ENCODE assay signal across 8 cellular contexts in genomic region chr3:196867155-196867506, GRCh38. TPM values are rescaled to one million over a fixed set of nuclear protein-coding genes. Genes with fewer than 3 reads are reported as not detected.
A peak's percentile ranks its signal among the peaks of the same experiment; 100 is the strongest.
DNase-seq lines count a peak whose midpoint lies in the region; ATAC-seq, FAIRE-seq and TF ChIP-seq lines count a peak whose summit lies in the region.

No MANE protein-coding gene starts in this region.

- H3K4me2 ChIP-seq in OCI-LY7 (ENCODE audit: low read length) = peak overlapping the region; percentile 91
- peak overlapping the region; percentile 71 for H3K4me2 ChIP-seq in endothelial cell of umbilical vein (ENCODE audit: insufficient read depth, low read length)

- H3K4me1 Mint-ChIP-seq in progenitor cell of endocrine pancreas (ENCODE audit: low read depth) = peaks cover 13% of the 10 kb centered on the region

- DNase-seq in OCI-LY7 (ENCODE audit: low spot score) (no peak), endothelial cell of umbilical vein (ENCODE audit: low read depth, low spot score) (no peak), progenitor cell of endocrine pancreas (ENCODE audit: low spot score, unreplicated experiment) (no peak), iPS-NIHi11 (ENCODE audit: low spot score) (no peak), putamen (ENCODE audit: low spot score) (no peak), OCI-M1 (lab: John Stamatoyannopoulos, UW) (no peak)

- H3K36me3 ChIP-seq in OCI-LY7 (ENCODE audit: insufficient read depth, low read length) = peaks cover 23% of the 10 kb centered on the region
- no peaks in the 10 kb centered on the region for H3K36me3 ChIP-seq in endothelial cell of umbilical vein (ENCODE audit: control insufficient read depth in 2 of 2, extremely low read depth in 1 of 2, insufficient read depth in 2 of 2, low read length in 2 of 2)

- no peak for ATAC-seq in HG03571 (IDR thresholded peaks at IDR 0.05; ENCODE audit: unreplicated experiment)

- H3K27ac ChIP-seq in OCI-LY7 (ENCODE audit: low read depth, low read length, poor library complexity, severe bottlenecking) (peak overlapping the region; percentile 18), endothelial cell of umbilical vein (ENCODE audit: insufficient read depth, low read depth, low read length) (peak overlapping the region; percentile 61)

- H3K9me2 ChIP-seq in OCI-LY7 (ENCODE audit: insufficient read depth, low read length) = no peaks in the 10 kb centered on the region

- peaks cover 41% of the 10 kb centered on the region for H3K79me2 ChIP-seq in OCI-LY7 (ENCODE audit: insufficient read depth, low read depth, low read length)
- peaks cover 41% of the 10 kb centered on the region for H3K79me2 ChIP-seq in endothelial cell of umbilical vein (ENCODE audit: control insufficient read depth, insufficient read depth, low read length)

- peaks cover 6% of the 10 kb centered on the region for H3K9me3 Mint-ChIP-seq in progenitor cell of endocrine pancreas (ENCODE audit: low read depth)

- POLR2A ChIA-PET in OCI-LY7 (lab: Charles Lee) (interaction anchor here (0.5 to 2.6 kb wide), 7 partner anchors 14 to 746 kb away, joined by 3 to 13 read pairs (median 3); partner anchors contain the start of gene NCBP2), endothelial cell of umbilical vein (lab: Charles Lee) (interaction anchor here (0.6 kb wide), 3 partner anchors 75 to 546 kb away, joined by 3 to 5 read pairs (median 3); partner anchors contain the start of gene NCBP2)

- H3K9me3 ChIP-seq in OCI-LY7 (ENCODE audit: low read length) (peaks cover 12% of the 10 kb centered on the region; the same call in 1 of the 2 replicates), endothelial cell of umbilical vein (replicated peaks; ENCODE audit: control insufficient read depth, insufficient read depth, low read length) (no peaks in the 10 kb centered on the region)

- peak overlapping the region; percentile 89 for H3K4me3 Mint-ChIP-seq in progenitor cell of endocrine pancreas (ENCODE audit: low read depth)

- no peaks in the 10 kb centered on the region for H3K27me3 ChIP-seq in endothelial cell of umbilical vein (ENCODE audit: control insufficient read depth in 2 of 2, insufficient read depth in 2 of 2, low read length in 2 of 2)

- H3K9me1 ChIP-seq in endothelial cell of umbilical vein (replicated peaks; ENCODE audit: control insufficient read depth, extremely low read depth, insufficient read depth, low read length) = no peaks in the 10 kb centered on the region

- BruUV-seq in OCI-LY7 (replicated peaks; lab: Mats Ljungman, UMichigan) = TSS peak; percentile 95
- TSS peak; percentile 82 for BruUV-seq in endothelial cell of umbilical vein (replicated peaks; lab: Mats Ljungman, UMichigan)

- H3K36me3 Mint-ChIP-seq in progenitor cell of endocrine pancreas (ENCODE audit: insufficient read depth) = no peaks in the 10 kb centered on the region

- dilution Hi-C loops in endothelial cell of umbilical vein (cut with MboI; ENCODE audit: extremely low pct_ligation_motif_present, low sequenced_read_pairs) = no loop called here

- H3K4me3 ChIP-seq in GM12875 (ENCODE audit: low read depth, low read length) = peak overlapping the region; percentile 57
- peak overlapping the region; percentile 77 for H3K4me3 ChIP-seq in OCI-LY7 (ENCODE audit: low read depth, low read length, poor library complexity, severe bottlenecking)
- peak overlapping the region; percentile 17 to 91 (median 44) for H3K4me3 ChIP-seq in endothelial cell of umbilical vein (replicated peaks in 1 of 3; ENCODE audit: insufficient read depth in 1 of 3, low read depth in 1 of 3, low read length in 3 of 3)

- H2AFZ ChIP-seq in OCI-LY7 (ENCODE audit: low read length) (peak overlapping the region; percentile 99), endothelial cell of umbilical vein (ENCODE audit: low read depth, low read length) (peak overlapping the region; percentile 79)

- peak overlapping the region; percentile 94 for H3K27ac Mint-ChIP-seq in progenitor cell of endocrine pancreas

- H3K4me1 ChIP-seq in OCI-LY7 (ENCODE audit: insufficient read depth, low read length, poor library complexity, severe bottlenecking) (peaks cover 17% of the 10 kb centered on the region), endothelial cell of umbilical vein (ENCODE audit: control insufficient read depth, extremely low read depth, insufficient read depth, low read length) (peaks cover 10% of the 10 kb centered on the region)

- CTCF ChIA-PET in OCI-LY7 (lab: Charles Lee; ENCODE audit: unreplicated experiment) = interaction anchor here (0.6 kb wide), 1 partner anchor 19 kb away, joined by 5 read pairs; no protein-coding TSS in a partner anchor
- CTCF ChIA-PET in endothelial cell of umbilical vein (lab: Charles Lee) = interaction anchor here (0.6 to 1.6 kb wide), 5 partner anchors 14 to 338 kb away, joined by 3 to 12 read pairs (median 5); partner anchors contain the start of gene NCBP2

- H3K9ac ChIP-seq in endothelial cell of umbilical vein (replicated peaks; ENCODE audit: extremely low read depth, insufficient read depth, low read length) = peak overlapping the region; percentile 85

- peaks cover 14% of the 10 kb centered on the region for H4K20me1 ChIP-seq in OCI-LY7 (ENCODE audit: insufficient read depth, low read length)
- no peaks in the 10 kb centered on the region for H4K20me1 ChIP-seq in endothelial cell of umbilical vein (replicated peaks; ENCODE audit: control insufficient read depth, extremely low read depth, insufficient read depth, low read length)

- FAIRE-seq in endothelial cell of umbilical vein (lab: Jason Lieb, UNC) = no peak

- TF ChIP-seq POLR2A in endothelial cell of umbilical vein (IDR thresholded peaks at IDR 0.05; ENCODE audit: low read depth, low read length) = no peak

- TF ChIP-seq CTCF in GM12875 (IDR thresholded peaks at IDR 0.05; ENCODE audit: borderline replicate concordance, insufficient read depth, low read depth, low read length) (no peak), OCI-LY7 (conservative IDR thresholded peaks at IDR 0.05; ENCODE audit: low read length) (no peak), endothelial cell of umbilical vein (IDR thresholded peaks at IDR 0.05; ENCODE audit: extremely low read depth in 1 of 2, insufficient read depth in 1 of 2, low read depth in 1 of 2, low read length in 2 of 2) (no peak), progenitor cell of endocrine pancreas (IDR thresholded peaks at IDR 0.05; ENCODE audit: unreplicated experiment) (no peak)

- no peaks in the 10 kb centered on the region for H3K27me3 Mint-ChIP-seq in progenitor cell of endocrine pancreas

- intact Hi-C loops in OCI-LY7 (cut with micrococcal nuclease; ENCODE audit: unreplicated experiment) = no loop called here
- intact Hi-C loops in endothelial cell of umbilical vein (cut with micrococcal nuclease) = loop anchor here (1.0 kb wide), 1 partner anchor 75 kb away; the partner anchor contains the start of gene NCBP2

TF ChIP-seq in endothelial cell of umbilical vein, 7 proteins besides CTCF, POLR2A, EP300 and RAD21:
- TF ChIP-seq JUN (IDR thresholded peaks at IDR 0.05; ENCODE audit: borderline replicate concordance, insufficient read depth, insufficient read length, low read depth) (no peak), MYC (IDR thresholded peaks at IDR 0.05; ENCODE audit: low read depth, low read length) (no peak), EZH2 (IDR thresholded peaks at IDR 0.05; ENCODE audit: borderline replicate concordance, low read depth, low read length, severe bottlenecking) (no peak), FOS (IDR thresholded peaks at IDR 0.05; ENCODE audit: borderline replicate concordance, insufficient read depth, low read length) (no peak), MAX (IDR thresholded peaks at IDR 0.05; ENCODE audit: insufficient read depth, insufficient read length) (no peak), GATA2 (IDR thresholded peaks at IDR 0.05; ENCODE audit: insufficient read depth, insufficient read length, low read depth, low read length) (no peak), POLR2AphosphoS5 (IDR thresholded peaks at IDR 0.05; ENCODE audit: insufficient read depth, low read depth, low read length) (no peak)
TF ChIP-seq in endothelial cell of umbilical vein: peak in this region for 0.

RNA-seq across cellular contexts. Expression of gene SENP5, which starts 0.6 kb away (rescaled TPM):
- total RNA-seq in OCI-LY7 (2014; rRNA removed; shearing (Covaris generic)) = 39.4 and 40.2 TPM in 2 replicates
- total RNA-seq in OCI-LY7 (2022) (42.9 and 50.9 TPM in 2 replicates), endothelial cell of umbilical vein (31.1 and 33.5 TPM in 2 replicates), progenitor cell of endocrine pancreas (41.1 and 41.4 TPM in 2 replicates)
- 7.4 and 7.9 TPM in 2 replicates for polyA plus RNA-seq in endothelial cell of umbilical vein
- polyA plus RNA-seq in endothelial cell of umbilical vein (2011; cell fraction: cytosol; rRNA removed) = 7.5 and 8.1 TPM in 2 replicates
- polyA plus RNA-seq in endothelial cell of umbilical vein (2011; cell fraction: nucleus; rRNA removed) = 23.8 and 26.7 TPM in 2 replicates
- polyA plus RNA-seq in endothelial cell of umbilical vein (2012) = 9.8 and 17.0 TPM in 2 replicates
- polyA minus RNA-seq in endothelial cell of umbilical vein = 129 TPM in 2 replicates
- 43.9 TPM for polyA minus RNA-seq in endothelial cell of umbilical vein (2011; cell fraction: cytosol; rRNA and poly(A)+ RNA removed)
- polyA minus RNA-seq in endothelial cell of umbilical vein (2011; cell fraction: nucleus; rRNA and poly(A)+ RNA removed) = 54.7 and 84.8 TPM in 2 replicates
